ENCODE assay signal across 7 cellular contexts in the genomic region with DNA sequence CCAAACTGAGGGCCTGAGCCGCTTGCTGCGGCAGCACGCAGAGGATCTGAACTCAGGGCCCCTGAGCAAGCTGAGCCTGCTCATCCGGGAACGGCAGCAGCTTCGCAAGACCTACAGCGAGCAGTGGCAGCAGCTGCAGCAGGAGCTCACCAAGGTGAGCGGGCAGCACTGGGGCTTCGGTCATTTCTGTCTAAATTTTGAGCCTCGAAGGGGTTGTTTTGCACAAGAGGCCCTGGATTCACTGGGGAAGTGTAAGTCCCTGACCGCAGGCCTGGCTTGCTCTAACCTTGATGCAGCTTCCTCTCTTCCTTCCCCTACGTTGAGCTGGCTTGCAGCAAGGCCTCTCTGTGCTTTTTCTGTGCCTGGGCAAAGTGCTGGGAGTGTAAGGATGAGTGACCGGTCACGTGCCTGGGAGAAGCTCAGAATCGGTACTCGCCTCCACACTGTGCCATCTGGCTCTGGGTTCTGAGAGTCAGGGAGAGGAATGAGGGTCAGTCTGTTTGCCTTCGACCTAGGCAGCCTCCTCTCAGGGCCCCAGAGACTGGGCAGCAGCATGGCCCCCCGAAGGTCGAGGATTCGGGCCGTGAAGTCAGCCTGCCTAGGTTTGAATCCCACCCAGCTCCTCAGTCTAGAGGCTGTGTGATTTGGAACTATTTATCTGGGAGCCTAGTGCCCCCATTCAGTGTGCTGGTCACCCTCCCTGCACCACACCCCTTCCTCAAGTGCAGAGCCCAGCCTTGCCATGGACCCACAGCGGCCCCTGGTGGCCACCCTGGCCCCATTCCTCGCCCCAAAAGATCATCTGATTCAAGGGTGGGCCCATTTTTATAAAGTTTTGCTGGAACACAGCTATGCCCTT. TPM values are rescaled to one million over a fixed set of nuclear protein-coding genes. Genes with fewer than 3 reads are reported as not detected.
DNase-seq lines count a peak whose midpoint lies in the region; ATAC-seq and TF ChIP-seq lines count a peak whose summit lies in the region.

No MANE protein-coding gene starts in this region.

- H4K20me1 ChIP-seq in neural progenitor cell (ENCODE audit: low read depth), result no peaks in the 10 kb centered on the region

- H3K4me3 Mint-ChIP-seq in activated T-helper 17 cell treated with anti-CD3 and anti-CD28 coated beads, Interleukin-2, amount 50 U/mL, for 72 hours, result peak overlapping the region; percentile 39
- H3K4me3 Mint-ChIP-seq in neural progenitor cell, result no peak overlapping the region

- peaks cover 16% of the 10 kb centered on the region for H3F3A ChIP-seq in neural progenitor cell (ENCODE audit: low read depth)

- H3K27ac ChIP-seq in RWPE1 (peak overlapping the region; percentile 12; the same call in 1 of the 2 replicates), neural progenitor cell (no peak overlapping the region)

- POLR2A ChIA-PET in RWPE1 (lab: Yijun Ruan, JAX; ENCODE audit: low non-redundant PET), result no interaction called here

- H3K27me3 Mint-ChIP-seq in activated T-helper 17 cell treated with anti-CD3 and anti-CD28 coated beads, Interleukin-2, amount 50 U/mL, for 72 hours, result no peaks in the 10 kb centered on the region
- H3K27me3 Mint-ChIP-seq in neural progenitor cell (ENCODE audit: insufficient read depth, low read depth), result peaks cover 4% of the 10 kb centered on the region

- no peak overlapping the region for H3K4me3 ChIP-seq in fibroblast of pulmonary artery (replicated peaks; ENCODE audit: low read depth, low read length)
- no peak overlapping the region for H3K4me3 ChIP-seq in neural progenitor cell

- H3K27me3 ChIP-seq in neural progenitor cell, result no peaks in the 10 kb centered on the region

- H3K27ac Mint-ChIP-seq in activated T-helper 17 cell treated with anti-CD3 and anti-CD28 coated beads, Interleukin-2, amount 50 U/mL, for 72 hours, result peak overlapping the region; percentile 85
- no peak overlapping the region for H3K27ac Mint-ChIP-seq in neural progenitor cell

- no peaks in the 10 kb centered on the region for H3K9me3 Mint-ChIP-seq in activated T-helper 17 cell treated with anti-CD3 and anti-CD28 coated beads, Interleukin-2, amount 50 U/mL, for 72 hours
- no peaks in the 10 kb centered on the region for H3K9me3 Mint-ChIP-seq in neural progenitor cell

- H3K36me3 Mint-ChIP-seq in activated T-helper 17 cell treated with anti-CD3 and anti-CD28 coated beads, Interleukin-2, amount 50 U/mL, for 72 hours (ENCODE audit: low read depth), result peaks cover 86% of the 10 kb centered on the region
- H3K36me3 Mint-ChIP-seq in neural progenitor cell, result no peaks in the 10 kb centered on the region

- H3K36me3 ChIP-seq in neural progenitor cell, result no peaks in the 10 kb centered on the region

- H2AFZ ChIP-seq in neural progenitor cell (replicated peaks), result no peak overlapping the region

- H3K9ac ChIP-seq in neural progenitor cell, result no peak overlapping the region

- H3K79me2 ChIP-seq in neural progenitor cell (ENCODE audit: low read depth), result no peaks in the 10 kb centered on the region

- no peaks in the 10 kb centered on the region for H3K9me3 ChIP-seq in neural progenitor cell (ENCODE audit: low read depth)

- no peak overlapping the region for H3K4me2 ChIP-seq in neural progenitor cell

- peak; percentile 54 for ATAC-seq in HG03175 (IDR thresholded peaks at IDR 0.05; ENCODE audit: unreplicated experiment)
- ATAC-seq in activated T-helper 17 cell treated with anti-CD3 and anti-CD28 coated beads, Interleukin-2, amount 50 U/mL, for 72 hours (replicated peaks), result peak; percentile 36

- peak; percentile 66 for DNase-seq in RWPE1 (ENCODE audit: low spot score)
- peak; percentile 70 for DNase-seq in fibroblast of pulmonary artery (ENCODE audit: low read depth)
- peak; percentile 85 for DNase-seq in neural progenitor cell (ENCODE audit: low spot score)
- peak; percentile 78 for DNase-seq in superior temporal gyrus (ENCODE audit: extremely low spot score)

- H3K4me1 Mint-ChIP-seq in activated T-helper 17 cell treated with anti-CD3 and anti-CD28 coated beads, Interleukin-2, amount 50 U/mL, for 72 hours, result peaks cover 5% of the 10 kb centered on the region
- H3K4me1 Mint-ChIP-seq in neural progenitor cell, result peaks cover 17% of the 10 kb centered on the region

- H3K4me1 ChIP-seq in neural progenitor cell, result peaks cover 13% of the 10 kb centered on the region

- TF ChIP-seq CTCF in GM12873 (IDR thresholded peaks at IDR 0.05; ENCODE audit: insufficient read depth, low read depth, low read length, missing control alignments) (peak; percentile 98), RWPE1 (conservative IDR thresholded peaks at IDR 0.05; ENCODE audit: low read depth) (peak; percentile 99), fibroblast of pulmonary artery (IDR thresholded peaks at IDR 0.05; ENCODE audit: low read length, missing control alignments) (peak; percentile 98), neural progenitor cell (IDR thresholded peaks at IDR 0.05) (peak; percentile 100)

- CTCF ChIA-PET in RWPE1 (lab: Yijun Ruan, JAX), result interaction anchor here (0.5 to 3.8 kb wide), 31 partner anchors 9 to 1259 kb away, joined by 3 to 35 read pairs (median 4); partner anchors contain the start of genes BLM and MAN2A2

RNA-seq across cellular contexts. Expression of gene FES, which starts 1.4 kb away (rescaled TPM):
- total RNA-seq in activated T-helper 17 cell treated with anti-CD3 and anti-CD28 coated beads, Interleukin-2, amount 50 U/mL, for 72 hours, result 100 to 1,000 TPM in 1 of 2 donors, 10 to 100 TPM in 1; 98.5 to 122 TPM
- 11.7 and 14.1 TPM in 2 replicates for total RNA-seq in neural progenitor cell (ENCODE audit: low replicate concordance)

RNA-seq across cellular contexts. Expression of gene FURIN, which starts 17.3 kb away (rescaled TPM):
- 100 to 1,000 TPM; 605 to 771 TPM for total RNA-seq in activated T-helper 17 cell treated with anti-CD3 and anti-CD28 coated beads, Interleukin-2, amount 50 U/mL, for 72 hours
- total RNA-seq in neural progenitor cell (ENCODE audit: low replicate concordance), result 8.3 and 18.8 TPM in 2 replicates

RNA-seq across cellular contexts. Expression of gene MAN2A2, which starts 17.4 kb away (rescaled TPM):
- 100 to 1,000 TPM; 121 to 127 TPM for total RNA-seq in activated T-helper 17 cell treated with anti-CD3 and anti-CD28 coated beads, Interleukin-2, amount 50 U/mL, for 72 hours
- 7.0 and 15.3 TPM in 2 replicates for total RNA-seq in neural progenitor cell (ENCODE audit: low replicate concordance)

RNA-seq across cellular contexts. Expression of gene HDDC3, which starts 46.7 kb away (rescaled TPM):
- total RNA-seq in activated T-helper 17 cell treated with anti-CD3 and anti-CD28 coated beads, Interleukin-2, amount 50 U/mL, for 72 hours, result 10 to 100 TPM; 15.9 to 19.0 TPM
- 20.4 and 21.8 TPM in 2 replicates for total RNA-seq in neural progenitor cell (ENCODE audit: low replicate concordance)

RNA-seq across cellular contexts. Expression of gene UNC45A, which starts 49.4 kb away (rescaled TPM):
- 100 to 1,000 TPM; 101 to 103 TPM for total RNA-seq in activated T-helper 17 cell treated with anti-CD3 and anti-CD28 coated beads, Interleukin-2, amount 50 U/mL, for 72 hours
- total RNA-seq in neural progenitor cell (ENCODE audit: low replicate concordance), result 47.7 and 99.5 TPM in 2 replicates

Comparison
In these comparisons a context has a peak if more than half of its experiments do, and no peak if none do; other contexts are left out.
1. RNA of gene FURIN, which starts 17.3 kb away (total RNA-seq): 605 to 771 TPM in activated T-helper 17 cell treated with anti-CD3 and anti-CD28 coated beads, Interleukin-2, amount 50 U/mL, for 72 hours; 8.3 to 18.8 TPM in neural progenitor cell; every median in the first group is over 10 times any median in the second.
2. Peak in every context shown above with its lines, with median percentiles within 50 percentile points of each other: CTCF ChIP-seq and DNase-seq.